ENCODE assay signal across 1 cellular context in genomic region chr17:65973237-65973636, GRCh38.
TF ChIP-seq lines count a peak whose summit lies in the region.

No MANE protein-coding gene starts in this region.

TF ChIP-seq in A549, 52 proteins besides CTCF, POLR2A, EP300 and RAD21 (continued from another document):
- TF ChIP-seq HES2 (IDR thresholded peaks at IDR 0.05) (no peak), NR3C1 (IDR thresholded peaks at IDR 0.05) (no peak)
